In genomic region chr2:186241874-186242273, GRCh38 we compare ENCODE assay signal across 22 cellular contexts.
"Had no signal": no experiment of that assay in that cellular context is flagged by ENCODE, and none has a peak within 500 bp of the region (broad histone marks: within the 10 kb centered on the region; RNA-seq: fewer than 3 reads in every experiment).

No MANE protein-coding gene starts in this region.

- H3K27me3 Mint-ChIP-seq: naive thymus-derived CD4-positive, alpha-beta T cell; stimulated activated naive B cell treated with anti-CD40 and anti-IgM and Interleukin-4, amounts not matched to agents 10 μg/mL and 1 μg/mL and 100 μg/mL, for 72 hours; stimulated activated naive CD8-positive, alpha-beta T cell treated with anti-CD3 and anti-CD28 coated beads, Interleukin-15, amount 100 ng/mL, for 72 hours had no signal

- H3K4me1 ChIP-seq: esophagus muscularis mucosa, gastrocnemius medialis, heart right ventricle, sigmoid colon, tibial nerve had no signal

- H3K27ac ChIP-seq: dorsolateral prefrontal cortex, epithelial cell of prostate, esophagus muscularis mucosa, gastrocnemius medialis, heart right ventricle, sigmoid colon, skin epidermis, testis, tibial nerve had no signal

- H3K27me3 ChIP-seq: dorsolateral prefrontal cortex, esophagus muscularis mucosa, gastrocnemius medialis, heart right ventricle, sigmoid colon, testis, tibial nerve had no signal

- FAIRE-seq: endometrium, islet of Langerhans had no signal

- H3K4me3 ChIP-seq: dorsolateral prefrontal cortex, esophagus muscularis mucosa, gastrocnemius medialis, heart right ventricle, sigmoid colon, skin epidermis, testis, tibial nerve had no signal

- H3K4me1 Mint-ChIP-seq: nephron progenitor cell; stimulated activated naive B cell treated with anti-CD40 and anti-IgM and Interleukin-4, amounts not matched to agents 10 μg/mL and 1 μg/mL and 100 μg/mL, for 72 hours; stimulated activated naive CD8-positive, alpha-beta T cell treated with anti-CD3 and anti-CD28 coated beads, Interleukin-15, amount 100 ng/mL, for 72 hours had no signal

- DNase-seq: cortex of kidney; dorsolateral prefrontal cortex; effector CD8-positive, alpha-beta T cell; gastrocnemius medialis; heart right ventricle; hypothalamus; kidney glomerular epithelial cell; naive thymus-derived CD4-positive, alpha-beta T cell; nephron progenitor cell; posterior cingulate gyrus; sigmoid colon; stimulated activated CD4-positive, alpha-beta T cell treated with anti-CD3 and anti-CD28 coated beads, Interleukin-2, amount 100 ng/mL, for 24 hours; stimulated activated CD4-positive, alpha-beta T cell treated with anti-CD3 and anti-CD28 coated beads, Interleukin-4, amount 100 ng/mL, for 4 hours; stimulated activated naive B cell treated with anti-CD40 and anti-IgM and Interleukin-4, amounts not matched to agents 10 μg/mL and 1 μg/mL and 100 μg/mL, for 72 hours; stimulated activated naive CD8-positive, alpha-beta T cell treated with anti-CD3 and anti-CD28 coated beads, Interleukin-15, amount 100 ng/mL, for 72 hours; testis had no signal

- ATAC-seq: gastrocnemius medialis; heart right ventricle; naive thymus-derived CD4-positive, alpha-beta T cell; stimulated activated naive B cell treated with anti-CD40 and anti-IgM and Interleukin-4, amounts not matched to agents 10 μg/mL and 1 μg/mL and 100 μg/mL, for 72 hours; stimulated activated naive CD8-positive, alpha-beta T cell treated with anti-CD3 and anti-CD28 coated beads, Interleukin-15, amount 100 ng/mL, for 72 hours had no signal

- H3K27ac Mint-ChIP-seq: naive thymus-derived CD4-positive, alpha-beta T cell; nephron progenitor cell; stimulated activated naive B cell treated with anti-CD40 and anti-IgM and Interleukin-4, amounts not matched to agents 10 μg/mL and 1 μg/mL and 100 μg/mL, for 72 hours; stimulated activated naive CD8-positive, alpha-beta T cell treated with anti-CD3 and anti-CD28 coated beads, Interleukin-15, amount 100 ng/mL, for 72 hours had no signal

- H3K4me3 Mint-ChIP-seq: naive thymus-derived CD4-positive, alpha-beta T cell; nephron progenitor cell; stimulated activated naive B cell treated with anti-CD40 and anti-IgM and Interleukin-4, amounts not matched to agents 10 μg/mL and 1 μg/mL and 100 μg/mL, for 72 hours; stimulated activated naive CD8-positive, alpha-beta T cell treated with anti-CD3 and anti-CD28 coated beads, Interleukin-15, amount 100 ng/mL, for 72 hours had no signal

- H3K9me3 ChIP-seq: esophagus muscularis mucosa, gastrocnemius medialis, testis, tibial nerve had no signal

- H3K36me3 ChIP-seq: esophagus muscularis mucosa, gastrocnemius medialis, heart right ventricle, sigmoid colon, tibial nerve had no signal
